ENCODE assay signal across 17 cellular contexts in the genomic region with DNA sequence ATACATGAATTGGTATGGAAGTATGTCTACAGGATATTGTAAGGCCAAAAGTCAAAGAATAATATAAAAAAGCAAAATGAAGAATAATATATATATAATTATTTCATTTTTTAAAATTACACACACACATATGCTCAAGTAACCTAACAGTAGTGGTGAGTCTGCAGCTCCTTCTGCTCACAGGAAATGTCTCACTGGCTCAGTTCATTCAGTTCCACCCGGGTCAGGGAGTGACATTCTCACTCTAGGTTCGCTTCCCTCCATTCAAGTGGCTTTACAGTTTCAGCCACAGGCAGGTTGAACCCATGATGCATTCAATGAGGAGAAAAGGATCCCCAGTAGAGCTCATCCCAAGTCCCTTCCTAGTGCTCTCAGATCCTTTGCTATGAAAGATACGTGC.
"Had no signal": no experiment of that assay in that cellular context is flagged by ENCODE, and none has a peak within 500 bp of the region (broad histone marks: within the 10 kb centered on the region; RNA-seq: fewer than 3 reads in every experiment).

No MANE protein-coding gene starts in this region.

- DNase-seq: activated CD4-positive, alpha-beta T cell treated with anti-CD3 and anti-CD28 coated beads, Interleukin-2, amount 10 ng/mL, durations not matched to agents 7 days and 5 days; activated CD8-positive, alpha-beta memory T cell treated with anti-CD3 and anti-CD28 coated beads for 24 hours; activated CD8-positive, alpha-beta memory T cell treated with anti-CD3 and anti-CD28 coated beads, Interleukin-2, amount 50 U/mL, for 48 hours; activated effector memory CD4-positive, alpha-beta T cell treated with anti-CD3 and anti-CD28 coated beads, Interleukin-2, amount 50 U/mL, for 16 hours; activated T-cell treated with anti-CD3 and anti-CD28 coated beads, Interleukin-2, amount 50 U/mL, for 48 hours; amniotic stem cell; mesendoderm; natural killer cell; ovary; psoas muscle; right cardiac atrium; T1000; transverse colon had no signal

- H3K9me3 ChIP-seq: ovary, suprapubic skin, transverse colon, vagina had no signal

- ATAC-seq: activated CD4-positive, CD25-positive, alpha-beta regulatory T cell treated with anti-CD3 and anti-CD28 coated beads, Interleukin-2, amount 50 U/mL, for 24 hours; natural killer cell; psoas muscle; right cardiac atrium had no signal

- H3K27ac ChIP-seq: ovary, psoas muscle, skin epidermis, suprapubic skin, transverse colon, vagina had no signal

- H3K4me3 ChIP-seq: ovary, psoas muscle, skin epidermis, suprapubic skin, transverse colon, vagina had no signal

- H3K4me1 ChIP-seq: psoas muscle, suprapubic skin, transverse colon, vagina had no signal

- H3K27me3 ChIP-seq: ovary, suprapubic skin, transverse colon, vagina had no signal

- H3K36me3 ChIP-seq: ovary, suprapubic skin, vagina had no signal
